Comparison of ENCODE assay signal across 16 cellular contexts in the genomic region with DNA sequence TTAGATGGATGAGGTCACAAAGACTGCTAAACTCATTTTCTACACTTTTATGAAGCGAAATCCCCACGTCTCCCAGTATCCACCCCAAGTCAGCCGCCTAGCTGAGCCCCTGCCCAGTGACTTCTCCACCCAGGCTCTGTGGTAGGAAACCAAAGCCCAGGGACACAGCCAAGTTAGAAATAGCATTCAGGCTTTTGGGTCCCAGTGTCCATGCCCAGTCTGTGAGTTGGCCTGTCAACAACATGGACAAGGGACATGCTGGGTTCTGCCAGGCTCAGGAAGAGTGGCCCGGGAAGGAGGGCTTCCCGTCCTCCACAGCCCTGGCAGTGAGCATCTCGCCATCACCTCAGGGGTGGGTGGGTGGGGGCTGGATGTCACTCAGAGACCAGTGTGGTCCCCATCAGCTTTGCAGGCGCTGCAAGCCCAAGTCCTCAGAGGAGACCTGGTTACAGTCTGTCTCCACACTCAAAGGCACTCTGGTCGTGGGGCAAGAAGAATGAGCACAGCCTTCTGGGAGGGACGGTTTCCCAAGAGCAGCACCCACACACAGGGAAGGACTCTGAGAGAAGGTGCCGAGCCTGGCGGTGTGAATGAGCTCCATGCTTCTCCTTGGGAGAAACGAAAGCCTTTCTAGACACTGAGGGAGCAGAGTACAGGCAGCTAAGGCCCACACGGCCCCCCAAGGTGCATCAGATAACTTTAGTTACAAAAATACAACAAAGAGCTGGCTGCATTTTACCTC.
A peak's percentile ranks its signal among the peaks of the same experiment; 100 is the strongest.
DNase-seq lines count a peak whose midpoint lies in the region; ATAC-seq, FAIRE-seq and TF ChIP-seq lines count a peak whose summit lies in the region.
"Had no signal": no experiment of that assay in that cellular context is flagged by ENCODE, and none has a peak within 500 bp of the region (broad histone marks: within the 10 kb centered on the region; RNA-seq: fewer than 3 reads in every experiment).

No MANE protein-coding gene starts in this region.

- H3K9me3 ChIP-seq in esophagus squamous epithelium (no peaks in the 10 kb centered on the region), suprapubic skin (no peaks in the 10 kb centered on the region)

- H3K36me3 Mint-ChIP-seq in T-cell: no peaks in the 10 kb centered on the region
- H3K36me3 Mint-ChIP-seq: CD14-positive monocyte had no signal

- CTCF ChIA-PET in T-cell (lab: Charles Lee): interaction anchor here in 1 of 2 donors (1.1 kb wide), 1 partner anchor 9 kb away, joined by 3 read pairs; no protein-coding TSS in a partner anchor

- no peaks in the 10 kb centered on the region for H3K36me3 ChIP-seq in esophagus squamous epithelium
- H3K36me3 ChIP-seq in suprapubic skin: no peaks in the 10 kb centered on the region

- intact Hi-C loops in esophagus squamous epithelium (cut with DNase I): no loop called here

- WGBS in esophagus squamous epithelium, 2 donors: 53 to 56% methylated on average over 7 of the region's 13 CpGs
- 78% methylated on average over 12 of the region's 13 CpGs for WGBS in suprapubic skin

- H3K4me3 ChIP-seq in esophagus squamous epithelium (no peak overlapping the region), suprapubic skin (peak overlapping the region; percentile 19)
- H3K4me3 ChIP-seq: PC-9 had no signal

- ATAC-seq in T-cell (replicated peaks in 1 of 4) (no peak), HG03175 (IDR thresholded peaks at IDR 0.05; ENCODE audit: unreplicated experiment) (no peak)

- TF ChIP-seq CTCF in esophagus squamous epithelium (IDR thresholded peaks at IDR 0.05) (no peak), suprapubic skin (IDR thresholded peaks at IDR 0.05) (no peak)

- no peak for DNase-seq in T-cell
- no peak for DNase-seq in esophagus squamous epithelium (lab: John Stamatoyannopoulos, UW)
- peak; percentile 40 for DNase-seq in myocyte (ENCODE audit: low read depth)
- DNase-seq in suprapubic skin (ENCODE audit: low spot score in 2 of 2): peak in 1 of 2 donors; percentile 68
- no peak for DNase-seq in stimulated activated CD4-positive, alpha-beta T cell treated with anti-CD3 and anti-CD28 coated beads, Interleukin-1b, Interleukin-23, amount 100 ng/mL, for 48 hours
- DNase-seq in NOMO-1 treated with DMSO at 0.1 percent for 48 hours (lab: John Stamatoyannopoulos, UW; ENCODE audit: unreplicated experiment): no peak
- DNase-seq in H54 (ENCODE audit: insufficient read length, low spot score): no peak
- DNase-seq: activated CD4-positive, CD25-positive, alpha-beta regulatory T cell treated with anti-CD3 and anti-CD28 coated beads, Interleukin-2, amount 50 U/mL, for 72 hours; activated T-cell treated with anti-CD3 and anti-CD28 coated beads, Interleukin-2, amount 50 U/mL, for 24 hours; NCI-H1105 treated with DMSO at 0.1 percent for 48 hours; NCI-H446 treated with DMSO at 0.1 percent for 48 hours; PC-9 had no signal

- H3K27me3 Mint-ChIP-seq in T-cell: no peaks in the 10 kb centered on the region
- H3K27me3 Mint-ChIP-seq: activated T-cell treated with anti-CD3 and anti-CD28 coated beads, Interleukin-2, amount 50 U/mL, for 24 hours; IgD-negative memory B cell had no signal

- POLR2A ChIA-PET in T-cell (lab: Charles Lee): interaction anchor here (0.6 kb wide), 2 partner anchors 9 to 282 kb away, joined by 3 to 4 read pairs; no protein-coding TSS in a partner anchor

- peak overlapping the region; percentile 56 to 85 (median 83) for H3K27ac ChIP-seq in esophagus squamous epithelium
- peak overlapping the region; percentile 90 for H3K27ac ChIP-seq in suprapubic skin
- H3K27ac ChIP-seq: PC-9 had no signal

- peak overlapping the region in 1 of 3 donors; percentile 86 for H3K4me3 Mint-ChIP-seq in T-cell
- H3K4me3 Mint-ChIP-seq: activated T-cell treated with anti-CD3 and anti-CD28 coated beads, Interleukin-2, amount 50 U/mL, for 24 hours; CD14-positive monocyte had no signal

- H3K9me3 Mint-ChIP-seq in T-cell: no peaks in the 10 kb centered on the region
- H3K9me3 Mint-ChIP-seq: activated T-cell treated with anti-CD3 and anti-CD28 coated beads, Interleukin-2, amount 50 U/mL, for 24 hours had no signal

- H3K4me1 ChIP-seq in esophagus squamous epithelium: peaks cover 30 to 70% (median 47%) of the 10 kb centered on the region in 3 donors
- peaks cover 61% of the 10 kb centered on the region for H3K4me1 ChIP-seq in suprapubic skin

- no peak for TF ChIP-seq EP300 in suprapubic skin (IDR thresholded peaks at IDR 0.05)

- TF ChIP-seq POLR2A in esophagus squamous epithelium (IDR thresholded peaks at IDR 0.05) (no peak), suprapubic skin (IDR thresholded peaks at IDR 0.05) (no peak), H54 (IDR thresholded peaks at IDR 0.05; ENCODE audit: low read depth, low read length) (no peak)

- no peak for FAIRE-seq in H54 (lab: Jason Lieb, UNC)
- FAIRE-seq: GM19239 had no signal

- H3K27me3 ChIP-seq in esophagus squamous epithelium: no peaks in the 10 kb centered on the region
- no peaks in the 10 kb centered on the region for H3K27me3 ChIP-seq in suprapubic skin

- peaks cover 60 to 70% (median 63%) of the 10 kb centered on the region in 3 donors for H3K4me1 Mint-ChIP-seq in T-cell

- H3K27ac Mint-ChIP-seq in T-cell: peak overlapping the region; percentile 96 to 99
- H3K27ac Mint-ChIP-seq: CD14-positive monocyte, IgD-negative memory B cell had no signal
